Comparison of ENCODE assay signal across 10 cellular contexts in genomic region chr11:189843-190311, GRCh38. TPM values are rescaled to one million over a fixed set of nuclear protein-coding genes. Genes with fewer than 3 reads are reported as not detected.
A peak's percentile ranks its signal among the peaks of the same experiment; 100 is the strongest.
DNase-seq lines count a peak whose midpoint lies in the region; ATAC-seq and TF ChIP-seq lines count a peak whose summit lies in the region.
"Not testable (repeated sequence)": the region's sequence is repeated elsewhere in the genome, so short reads cannot be mapped to it uniquely, and the experiment has no call there.
"Had no signal": no experiment of that assay in that cellular context is flagged by ENCODE, and none has a peak within 500 bp of the region (broad histone marks: within the 10 kb centered on the region; RNA-seq: fewer than 3 reads in every experiment).

No MANE protein-coding gene starts in this region.

- H3K27me3 ChIP-seq in MG63, colonic mucosa: not testable (repeated sequence)

- H3K4me1 Mint-ChIP-seq in activated CD8-positive, alpha-beta T cell treated with anti-CD3 and anti-CD28 coated beads, Interleukin-2, amount 10 ng/mL, durations not matched to agents 7 days and 5 days (ENCODE audit: low read depth); memory B cell; stimulated activated naive B cell treated with anti-CD40 and anti-IgM and Interleukin-4, amounts not matched to agents 10 μg/mL and 1 μg/mL and 100 μg/mL, for 72 hours: not testable (repeated sequence)

- H3K9ac ChIP-seq in colonic mucosa (ENCODE audit: low read depth in 2 of 2, low read length in 2 of 2), result not testable (repeated sequence)

- intact Hi-C loops in colonic mucosa (cut with DNase I), result not testable (repeated sequence)

- not testable (repeated sequence) for H3K4me1 ChIP-seq in colonic mucosa

- DNase-seq in MG63 (peak; percentile 64), colonic mucosa (peak; percentile 18), memory B cell (ENCODE audit: low spot score in 2 of 2) (peak in 1 of 2 donors; percentile 18)
- peak; percentile 36 for DNase-seq in activated CD8-positive, alpha-beta T cell treated with anti-CD3 and anti-CD28 coated beads, Interleukin-2, amount 10 ng/mL, durations not matched to agents 7 days and 5 days
- not testable (repeated sequence) for DNase-seq in stimulated activated naive B cell treated with anti-CD40 and anti-IgM and Interleukin-4, amounts not matched to agents 10 μg/mL and 1 μg/mL and 100 μg/mL, for 72 hours

- CTCF ChIA-PET in activated CD8-positive, alpha-beta T cell treated with anti-CD3 and anti-CD28 coated beads, Interleukin-2, amount 10 ng/mL, durations not matched to agents 7 days and 5 days (lab: Charles Lee), result not testable (repeated sequence)

- TF ChIP-seq CTCF in GM12874 (IDR thresholded peaks at IDR 0.05; ENCODE audit: insufficient read depth, low read depth, low read length), result peak; percentile 36
- TF ChIP-seq CTCF in colonic mucosa (IDR thresholded peaks at IDR 0.05), result not testable (repeated sequence)

- not testable (repeated sequence) for H3K4me3 ChIP-seq in MG63, colonic mucosa

- not testable (repeated sequence) for H3K36me3 Mint-ChIP-seq in activated CD8-positive, alpha-beta T cell treated with anti-CD3 and anti-CD28 coated beads, Interleukin-2, amount 10 ng/mL, durations not matched to agents 7 days and 5 days (ENCODE audit: low read depth); memory B cell; stimulated activated naive B cell treated with anti-CD40 and anti-IgM and Interleukin-4, amounts not matched to agents 10 μg/mL and 1 μg/mL and 100 μg/mL, for 72 hours

- not testable (repeated sequence) for H3K4me3 Mint-ChIP-seq in activated CD8-positive, alpha-beta T cell treated with anti-CD3 and anti-CD28 coated beads, Interleukin-2, amount 10 ng/mL, durations not matched to agents 7 days and 5 days; memory B cell; stimulated activated naive B cell treated with anti-CD40 and anti-IgM and Interleukin-4, amounts not matched to agents 10 μg/mL and 1 μg/mL and 100 μg/mL, for 72 hours

- H3K36me3 ChIP-seq in MG63, colonic mucosa: not testable (repeated sequence)

- not testable (repeated sequence) for H3K27me3 Mint-ChIP-seq in activated CD8-positive, alpha-beta T cell treated with anti-CD3 and anti-CD28 coated beads, Interleukin-2, amount 10 ng/mL, durations not matched to agents 7 days and 5 days (ENCODE audit: low read depth); memory B cell; stimulated activated naive B cell treated with anti-CD40 and anti-IgM and Interleukin-4, amounts not matched to agents 10 μg/mL and 1 μg/mL and 100 μg/mL, for 72 hours

- ATAC-seq in GM21381 (IDR thresholded peaks at IDR 0.05; ENCODE audit: unreplicated experiment), result peak; percentile 87
- ATAC-seq in HG02981 (IDR thresholded peaks at IDR 0.05; ENCODE audit: unreplicated experiment), result peak; percentile 78
- peak; percentile 69 for ATAC-seq in activated CD8-positive, alpha-beta T cell treated with anti-CD3 and anti-CD28 coated beads, Interleukin-2, amount 10 ng/mL, durations not matched to agents 7 days and 5 days
- ATAC-seq in memory B cell (ENCODE audit: low read depth), result peak; percentile 66
- ATAC-seq in stimulated activated naive B cell treated with anti-CD40 and anti-IgM and Interleukin-4, amounts not matched to agents 10 μg/mL and 1 μg/mL and 100 μg/mL, for 72 hours (replicated peaks), result peak; percentile 70 to 83

- POLR2A ChIA-PET in activated CD8-positive, alpha-beta T cell treated with anti-CD3 and anti-CD28 coated beads, Interleukin-2, amount 10 ng/mL, durations not matched to agents 7 days and 5 days (lab: Charles Lee), result not testable (repeated sequence)

- not testable (repeated sequence) for H3K27ac ChIP-seq in colonic mucosa

- H3K27ac Mint-ChIP-seq in activated CD8-positive, alpha-beta T cell treated with anti-CD3 and anti-CD28 coated beads, Interleukin-2, amount 10 ng/mL, durations not matched to agents 7 days and 5 days; memory B cell; stimulated activated naive B cell treated with anti-CD40 and anti-IgM and Interleukin-4, amounts not matched to agents 10 μg/mL and 1 μg/mL and 100 μg/mL, for 72 hours: not testable (repeated sequence)

- not testable (repeated sequence) for H3K9me3 Mint-ChIP-seq in activated CD8-positive, alpha-beta T cell treated with anti-CD3 and anti-CD28 coated beads, Interleukin-2, amount 10 ng/mL, durations not matched to agents 7 days and 5 days (ENCODE audit: insufficient read depth); memory B cell; stimulated activated naive B cell treated with anti-CD40 and anti-IgM and Interleukin-4, amounts not matched to agents 10 μg/mL and 1 μg/mL and 100 μg/mL, for 72 hours

- H3K9me3 ChIP-seq in MG63, colonic mucosa: not testable (repeated sequence)

RNA-seq across cellular contexts. Expression of gene SCGB1C1, which starts 3.0 kb away (rescaled TPM):
- not detected in 2 replicates for total RNA-seq in MG63 (2014; rRNA removed; shearing (Covaris generic); ENCODE audit: low replicate concordance)
- total RNA-seq in activated CD8-positive, alpha-beta T cell treated with anti-CD3 and anti-CD28 coated beads, Interleukin-2, amount 10 ng/mL, durations not matched to agents 7 days and 5 days, result not detected
- not detected for total RNA-seq in colonic mucosa
- total RNA-seq: GM23248, kidney epithelial cell had no signal

RNA-seq across cellular contexts. Expression of gene BET1L, which starts 17.3 kb away (rescaled TPM):
- total RNA-seq in MG63 (2014; rRNA removed; shearing (Covaris generic); ENCODE audit: low replicate concordance), result 28.2 and 29.0 TPM in 2 replicates
- total RNA-seq in activated CD8-positive, alpha-beta T cell treated with anti-CD3 and anti-CD28 coated beads, Interleukin-2, amount 10 ng/mL, durations not matched to agents 7 days and 5 days, result 10 to 100 TPM; 33.8 to 34.2 TPM
- total RNA-seq in colonic mucosa, result 10 to 100 TPM; 51.0 to 62.2 TPM

RNA-seq across cellular contexts. Expression of gene RIC8A, which starts 17.6 kb away (rescaled TPM):
- 142 and 222 TPM in 2 replicates for total RNA-seq in MG63 (2014; rRNA removed; shearing (Covaris generic); ENCODE audit: low replicate concordance)
- total RNA-seq in activated CD8-positive, alpha-beta T cell treated with anti-CD3 and anti-CD28 coated beads, Interleukin-2, amount 10 ng/mL, durations not matched to agents 7 days and 5 days, result 100 to 1,000 TPM; 121 to 126 TPM
- total RNA-seq in colonic mucosa, result 100 to 1,000 TPM in 1 of 2 donors, 10 to 100 TPM in 1; 69.3 to 112 TPM

RNA-seq across cellular contexts. Expression of gene SIRT3, which starts 46.3 kb away (rescaled TPM):
- total RNA-seq in MG63 (2014; rRNA removed; shearing (Covaris generic); ENCODE audit: low replicate concordance), result 15.1 and 24.9 TPM in 2 replicates
- total RNA-seq in activated CD8-positive, alpha-beta T cell treated with anti-CD3 and anti-CD28 coated beads, Interleukin-2, amount 10 ng/mL, durations not matched to agents 7 days and 5 days, result 10 to 100 TPM; 13.1 to 15.0 TPM
- total RNA-seq in colonic mucosa, result 10 to 100 TPM; 15.1 to 16.9 TPM

RNA-seq across cellular contexts. Expression of gene PSMD13, which starts 46.9 kb away (rescaled TPM):
- 219 and 287 TPM in 2 replicates for total RNA-seq in MG63 (2014; rRNA removed; shearing (Covaris generic); ENCODE audit: low replicate concordance)
- 100 to 1,000 TPM; 164 to 173 TPM for total RNA-seq in activated CD8-positive, alpha-beta T cell treated with anti-CD3 and anti-CD28 coated beads, Interleukin-2, amount 10 ng/mL, durations not matched to agents 7 days and 5 days
- total RNA-seq in colonic mucosa, result 100 to 1,000 TPM in 1 of 2 donors, 10 to 100 TPM in 1; 99.0 to 145 TPM
